In the genomic region with DNA sequence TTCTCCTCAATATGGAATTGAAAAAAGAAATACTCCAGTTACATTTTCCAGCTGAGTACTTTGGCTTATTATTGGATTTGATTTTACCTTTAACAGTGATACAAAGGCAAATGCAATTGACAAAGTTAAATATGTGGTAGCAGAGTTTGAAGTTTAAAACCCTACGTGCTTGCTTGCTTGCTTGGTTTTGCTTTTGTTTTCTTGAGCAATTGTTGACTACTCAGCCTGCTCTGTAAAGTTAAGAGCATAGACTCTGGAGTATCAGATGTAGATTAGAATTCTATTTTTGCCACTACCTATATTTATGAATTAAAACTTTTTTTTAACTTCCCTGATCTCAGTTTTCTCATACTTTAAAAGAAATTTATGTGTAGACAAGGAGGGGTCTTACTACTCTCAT, we compare ENCODE assay signal across 21 cellular contexts. TPM values are rescaled to one million over a fixed set of nuclear protein-coding genes. Genes with fewer than 3 reads are reported as not detected.
DNase-seq lines count a peak whose midpoint lies in the region; ATAC-seq and TF ChIP-seq lines count a peak whose summit lies in the region.
"Had no signal": no experiment of that assay in that cellular context is flagged by ENCODE, and none has a peak within 500 bp of the region (broad histone marks: within the 10 kb centered on the region; RNA-seq: fewer than 3 reads in every experiment).

No MANE protein-coding gene starts in this region.

- no peak for TF ChIP-seq CTCF in SK-N-SH (IDR thresholded peaks at IDR 0.05)
- TF ChIP-seq CTCF in MM.1S (IDR thresholded peaks at IDR 0.05; ENCODE audit: low read length): no peak
- no peak for TF ChIP-seq CTCF in PC-3 (conservative IDR thresholded peaks at IDR 0.05; ENCODE audit: low read depth, low read length)

- CTCF ChIA-PET in SK-N-SH (lab: Yijun Ruan, JAX): no interaction called here
- CTCF ChIA-PET in PC-3 (lab: Charles Lee): no interaction called here

- DNase-seq in SK-N-SH: no peak
- peak; percentile 63 for DNase-seq in MM.1S
- no peak for DNase-seq in PC-3
- no peak for DNase-seq in AG08395 (ENCODE audit: low spot score)
- DNase-seq in anterior cingulate cortex (lab: John Stamatoyannopoulos, UW): no peak
- DNase-seq: CD4-positive, alpha-beta memory T cell; DMS153; DMS79; GDM1; HCEC 1CT; KBM-7 had no signal

- H3K9ac ChIP-seq in SK-N-SH (no peak overlapping the region), MM.1S (ENCODE audit: low read length) (peak overlapping the region; percentile 39; the same call in 1 of the 2 replicates), PC-3 (ENCODE audit: low read length) (no peak overlapping the region)
- H3K9ac ChIP-seq: BLaER1 had no signal

- BruUV-seq in PC-3 (replicated peaks; lab: Mats Ljungman, UMichigan): no TSS peak

- H3K27ac ChIP-seq in SK-N-SH (ENCODE audit: low read depth in 2 of 2, low read length in 1 of 2) (no peak overlapping the region), MM.1S (ENCODE audit: low read length) (no peak overlapping the region), PC-3 (ENCODE audit: low read length) (no peak overlapping the region)
- H3K27ac ChIP-seq: 22Rv1, A549, BLaER1 had no signal

- H3K9me2 ChIP-seq in SK-N-SH: no peaks in the 10 kb centered on the region
- H3K9me2 ChIP-seq in MM.1S (replicated peaks; ENCODE audit: insufficient read depth, low read length): no peaks in the 10 kb centered on the region
- no peaks in the 10 kb centered on the region for H3K9me2 ChIP-seq in PC-3 (replicated peaks; ENCODE audit: low read length)

- H3K79me2 ChIP-seq in SK-N-SH (ENCODE audit: insufficient read depth): no peaks in the 10 kb centered on the region
- H3K79me2 ChIP-seq in MM.1S (ENCODE audit: low read length): no peaks in the 10 kb centered on the region
- H3K79me2 ChIP-seq in PC-3 (ENCODE audit: low read length): no peaks in the 10 kb centered on the region

- H3K4me3 ChIP-seq in SK-N-SH (ENCODE audit: low read depth in 2 of 2, low read length in 1 of 2): no peak overlapping the region
- H3K4me3 ChIP-seq in MM.1S (ENCODE audit: low read length): peak overlapping the region; percentile 56
- no peak overlapping the region for H3K4me3 ChIP-seq in PC-3 (ENCODE audit: low read length)
- H3K4me3 ChIP-seq: A549, BLaER1, GM12878 had no signal

- POLR2A ChIA-PET in SK-N-SH (lab: Yijun Ruan, JAX) (no interaction called here), PC-3 (lab: Charles Lee; ENCODE audit: unreplicated experiment) (no interaction called here)

- 31% methylated on average over 1 of the region's 1 CpG for WGBS in SK-N-SH (ENCODE audit: low lambda C conversion rate)

- H3K27me3 ChIP-seq in SK-N-SH (ENCODE audit: insufficient read depth) (no peaks in the 10 kb centered on the region), MM.1S (replicated peaks; ENCODE audit: insufficient read depth, low read length) (no peaks in the 10 kb centered on the region), PC-3 (ENCODE audit: low read length) (no peaks in the 10 kb centered on the region)
- H3K27me3 ChIP-seq: BLaER1 had no signal

- H3K9me3 ChIP-seq in SK-N-SH (no peaks in the 10 kb centered on the region), MM.1S (replicated peaks; ENCODE audit: insufficient read depth, low read length) (no peaks in the 10 kb centered on the region), PC-3 (ENCODE audit: low read length) (no peaks in the 10 kb centered on the region)
- H3K9me3 ChIP-seq: A549, BLaER1 had no signal

- no peak for TF ChIP-seq RAD21 in SK-N-SH (IDR thresholded peaks at IDR 0.05; ENCODE audit: low read length)

- TF ChIP-seq EP300 in SK-N-SH (IDR thresholded peaks at IDR 0.05; ENCODE audit: borderline replicate concordance in 1 of 2, low read depth in 1 of 2, low read length in 1 of 2): no peak

- H3K36me3 ChIP-seq in SK-N-SH (replicated peaks in 1 of 2; ENCODE audit: control insufficient read depth in 1 of 2, insufficient read depth in 2 of 2, low read length in 1 of 2): no peaks in the 10 kb centered on the region
- no peaks in the 10 kb centered on the region for H3K36me3 ChIP-seq in MM.1S (replicated peaks; ENCODE audit: insufficient read depth, low read length)
- H3K36me3 ChIP-seq in PC-3 (ENCODE audit: low read depth, low read length): no peaks in the 10 kb centered on the region
- H3K36me3 ChIP-seq: BLaER1 had no signal

- peak overlapping the region; percentile 70; the same call in 1 of the 2 replicates for H2AFZ ChIP-seq in SK-N-SH (ENCODE audit: low read depth)
- H2AFZ ChIP-seq in MM.1S (ENCODE audit: low read length): peak overlapping the region; percentile 82
- peak overlapping the region; percentile 9; the same call in 1 of the 2 replicates for H2AFZ ChIP-seq in PC-3 (ENCODE audit: low read length)

- intact Hi-C loops in PC-3 (cut with micrococcal nuclease): no loop called here

- H3K4me1 ChIP-seq in SK-N-SH (ENCODE audit: control insufficient read depth in 1 of 2, insufficient read depth in 2 of 2, low read depth in 1 of 2, low read length in 1 of 2) (no peaks in the 10 kb centered on the region), MM.1S (ENCODE audit: low read length) (no peaks in the 10 kb centered on the region; the same call in 1 of the 2 replicates), PC-3 (ENCODE audit: insufficient read depth, low read length) (no peaks in the 10 kb centered on the region)
- H3K4me1 ChIP-seq: A549, BLaER1 had no signal

- H3K4me2 ChIP-seq in SK-N-SH: no peak overlapping the region
- peak overlapping the region; percentile 72; the same call in 1 of the 2 replicates for H3K4me2 ChIP-seq in MM.1S (ENCODE audit: low read depth, low read length)
- H3K4me2 ChIP-seq in PC-3 (ENCODE audit: low read length): no peak overlapping the region
- H3K4me2 ChIP-seq: A549, BLaER1 had no signal

- ATAC-seq in SK-N-SH treated with all-trans-retinoic acid at 6 μM for 48 hours (no peak), PC-3 (no peak), HG02642 (IDR thresholded peaks at IDR 0.05; ENCODE audit: poor library complexity, unreplicated experiment) (no peak)
- ATAC-seq: A549, GM12878, HepG2 had no signal

- no peaks in the 10 kb centered on the region for H3F3A ChIP-seq in SK-N-SH (replicated peaks; ENCODE audit: insufficient read depth)
- no peaks in the 10 kb centered on the region for H3F3A ChIP-seq in MM.1S (ENCODE audit: insufficient read depth, low read length)
- no peaks in the 10 kb centered on the region for H3F3A ChIP-seq in PC-3 (ENCODE audit: low read length, unreplicated experiment)

- H4K20me1 ChIP-seq in SK-N-SH (ENCODE audit: insufficient read depth) (no peaks in the 10 kb centered on the region), MM.1S (ENCODE audit: insufficient read depth, low read length) (no peaks in the 10 kb centered on the region), PC-3 (ENCODE audit: low read length) (no peaks in the 10 kb centered on the region)
- H4K20me1 ChIP-seq: BLaER1 had no signal

TF ChIP-seq in SK-N-SH, 30 proteins besides CTCF, POLR2A, EP300 and RAD21 (continues in another document):
- no peak for TF ChIP-seq JUND (IDR thresholded peaks at IDR 0.05)
- no peak for TF ChIP-seq CHD2 (IDR thresholded peaks at IDR 0.05; ENCODE audit: low read length, partially characterized antibody)
- TF ChIP-seq NRF1 (IDR thresholded peaks at IDR 0.05; ENCODE audit: low read depth, low read length): no peak
- TF ChIP-seq FOXM1 (IDR thresholded peaks at IDR 0.05; ENCODE audit: low read depth): no peak

TF ChIP-seq in SK-N-SH treated with all-trans-retinoic acid at 6 μM for 48 hours, 23 proteins besides CTCF, POLR2A, EP300 and RAD21:
- TF ChIP-seq TSHZ2 (CRISPR knock-in tag; IDR thresholded peaks at IDR 0.05): no peak
- TF ChIP-seq ARNTL (CRISPR knock-in tag; IDR thresholded peaks at IDR 0.05; ENCODE audit: borderline replicate concordance, low read depth): no peak
- no peak for TF ChIP-seq CSRNP3 (CRISPR knock-in tag; IDR thresholded peaks at IDR 0.05)

RNA-seq across cellular contexts. Expression of gene PCDH15, which starts 51.4 kb away (rescaled TPM):
- polyA plus RNA-seq in SK-N-SH (2012; rRNA removed): 0.03 and 0.08 TPM in 2 replicates
- 0.05 and 0.06 TPM in 2 replicates for polyA plus RNA-seq in SK-N-SH (2012; cell fraction: cytosol; rRNA removed)
- 0.05 and 0.20 TPM in 2 replicates for polyA plus RNA-seq in SK-N-SH (2012; cell fraction: nucleus; rRNA removed)
- total RNA-seq in PC-3 (2014; rRNA removed): not detected in 2 replicates
- total RNA-seq: CD4-positive, alpha-beta memory T cell; Daoy; HepG2 had no signal
- polyA plus RNA-seq: CD14-positive monocyte; CD4-positive, alpha-beta memory T cell; HepG2; IgD-negative memory B cell had no signal

Comparison
In these comparisons a context has a peak if more than half of its experiments do, and no peak if none do; other contexts are left out.
1. H2AFZ ChIP-seq: peak in every context shown above with its lines; median percentile 82 in MM.1S; 70 in SK-N-SH; 9 in PC-3.